Comparison of ENCODE assay signal across 22 cellular contexts in the genomic region with DNA sequence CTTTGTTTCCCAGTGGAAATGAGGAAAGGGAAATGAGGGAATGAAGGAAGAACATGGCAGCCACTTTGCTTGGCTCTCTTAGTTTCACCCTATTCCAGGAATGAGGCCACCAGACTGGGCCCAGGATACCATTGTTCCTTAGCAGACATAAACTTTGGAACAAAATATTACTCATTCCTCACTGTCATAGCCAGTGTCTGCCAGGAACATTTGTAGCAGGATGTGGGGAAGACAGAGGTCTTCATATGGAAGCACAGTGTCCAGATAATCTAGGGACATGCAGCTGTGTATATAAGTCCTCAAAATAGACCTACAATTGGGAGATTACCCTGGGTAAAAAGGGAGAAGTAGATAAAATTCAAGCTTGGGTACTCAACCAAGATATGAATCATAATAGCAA. TPM values are rescaled to one million over a fixed set of nuclear protein-coding genes. Genes with fewer than 3 reads are reported as not detected.
DNase-seq lines count a peak whose midpoint lies in the region; ATAC-seq and TF ChIP-seq lines count a peak whose summit lies in the region.
"Had no signal": no experiment of that assay in that cellular context is flagged by ENCODE, and none has a peak within 500 bp of the region (broad histone marks: within the 10 kb centered on the region; RNA-seq: fewer than 3 reads in every experiment).

No MANE protein-coding gene starts in this region.

- no peak overlapping the region for H3K27ac ChIP-seq in GM23338 (ENCODE audit: low read depth)
- H3K27ac ChIP-seq: C4-2B had no signal

- H3K9me3 Mint-ChIP-seq in GM23338 = no peaks in the 10 kb centered on the region
- H3K9me3 Mint-ChIP-seq: CD8-positive, alpha-beta memory T cell had no signal

- 0 out of 2 replicates have a peak overlapping the region, but pooled peaks have one; percentile 43 for H2AFZ ChIP-seq in GM23338

- H3K27me3 Mint-ChIP-seq in GM23338 (ENCODE audit: insufficient read depth, low read depth, poor library complexity) = peaks cover 5% of the 10 kb centered on the region

- H3K4me1 ChIP-seq in GM23338 (ENCODE audit: insufficient read depth) = no peaks in the 10 kb centered on the region

- no peak overlapping the region for H3K4me3 Mint-ChIP-seq in GM23338
- H3K4me3 Mint-ChIP-seq: CD8-positive, alpha-beta memory T cell had no signal

- H3K9me2 ChIP-seq in GM23338 (ENCODE audit: insufficient read depth) = no peaks in the 10 kb centered on the region

- no peaks in the 10 kb centered on the region for H3K79me2 ChIP-seq in GM23338 (replicated peaks; ENCODE audit: insufficient read depth)

- H3K36me3 ChIP-seq in GM23338 (ENCODE audit: insufficient read depth) = no peaks in the 10 kb centered on the region

- no peak overlapping the region for H3K27ac Mint-ChIP-seq in GM23338
- H3K27ac Mint-ChIP-seq: CD8-positive, alpha-beta memory T cell had no signal

- H3K27me3 ChIP-seq in GM23338 (ENCODE audit: insufficient read depth) = no peaks in the 10 kb centered on the region; the same call in 1 of the 2 replicates

- H3K4me2 ChIP-seq in GM23338 = no peak overlapping the region

- DNase-seq in GM23338 (ENCODE audit: low spot score) = no peak
- DNase-seq in RPMI7951 (ENCODE audit: low read depth) = peak; percentile 40
- DNase-seq in kidney tubule cell (ENCODE audit: low spot score) = peak; percentile 67
- DNase-seq in NOMO-1 (lab: John Stamatoyannopoulos, UW; ENCODE audit: unreplicated experiment in 2 of 2) = no peak
- no peak for DNase-seq in NCI-H1092 treated with DMSO at 0.1 percent for 48 hours (lab: John Stamatoyannopoulos, UW)
- DNase-seq in NCI-H2196 treated with DMSO at 0.1 percent for 48 hours (lab: John Stamatoyannopoulos, UW; ENCODE audit: unreplicated experiment) = no peak
- DNase-seq: Calu3; CD8-positive, alpha-beta memory T cell; GDM1; NCI-H1105; NCI-H146; NCI-H2029; NCI-H345; NCI-H524 treated with DMSO at 0.1 percent for 48 hours; NCI-H82; Right ventricle myocardium superior had no signal

- ATAC-seq in GM23338 = no peak
- ATAC-seq: HCT116 had no signal

- no peaks in the 10 kb centered on the region for H3F3A ChIP-seq in GM23338 (replicated peaks; ENCODE audit: low read depth)

- H3K4me3 ChIP-seq in GM23338 = no peak overlapping the region

- H3K4me1 Mint-ChIP-seq in GM23338 = no peaks in the 10 kb centered on the region
- H3K4me1 Mint-ChIP-seq: CD8-positive, alpha-beta memory T cell had no signal

- no peaks in the 10 kb centered on the region for H3K36me3 Mint-ChIP-seq in GM23338 (ENCODE audit: low read depth)
- H3K36me3 Mint-ChIP-seq: CD8-positive, alpha-beta memory T cell had no signal

- TF ChIP-seq CTCF in GM23338 (conservative IDR thresholded peaks at IDR 0.05; ENCODE audit: low read depth in 2 of 2) = no peak

- H4K20me1 ChIP-seq in GM23338 (replicated peaks; ENCODE audit: insufficient read depth) = no peaks in the 10 kb centered on the region

TF ChIP-seq in GM23338, 12 proteins besides CTCF, POLR2A, EP300 and RAD21 (continues in another document):
- TF ChIP-seq ZNF331 (CRISPR knock-in tag; IDR thresholded peaks at IDR 0.05; ENCODE audit: low read depth) (no peak), ZNF114 (CRISPR knock-in tag; IDR thresholded peaks at IDR 0.05) (no peak), EZH2phosphoT487 (IDR thresholded peaks at IDR 0.05; ENCODE audit: unreplicated experiment) (no peak), NANOG (IDR thresholded peaks at IDR 0.05; ENCODE audit: borderline replicate concordance) (no peak), EZH2 (IDR thresholded peaks at IDR 0.05; ENCODE audit: low read depth, unreplicated experiment) (no peak)
- TF ChIP-seq, protein P1, sequence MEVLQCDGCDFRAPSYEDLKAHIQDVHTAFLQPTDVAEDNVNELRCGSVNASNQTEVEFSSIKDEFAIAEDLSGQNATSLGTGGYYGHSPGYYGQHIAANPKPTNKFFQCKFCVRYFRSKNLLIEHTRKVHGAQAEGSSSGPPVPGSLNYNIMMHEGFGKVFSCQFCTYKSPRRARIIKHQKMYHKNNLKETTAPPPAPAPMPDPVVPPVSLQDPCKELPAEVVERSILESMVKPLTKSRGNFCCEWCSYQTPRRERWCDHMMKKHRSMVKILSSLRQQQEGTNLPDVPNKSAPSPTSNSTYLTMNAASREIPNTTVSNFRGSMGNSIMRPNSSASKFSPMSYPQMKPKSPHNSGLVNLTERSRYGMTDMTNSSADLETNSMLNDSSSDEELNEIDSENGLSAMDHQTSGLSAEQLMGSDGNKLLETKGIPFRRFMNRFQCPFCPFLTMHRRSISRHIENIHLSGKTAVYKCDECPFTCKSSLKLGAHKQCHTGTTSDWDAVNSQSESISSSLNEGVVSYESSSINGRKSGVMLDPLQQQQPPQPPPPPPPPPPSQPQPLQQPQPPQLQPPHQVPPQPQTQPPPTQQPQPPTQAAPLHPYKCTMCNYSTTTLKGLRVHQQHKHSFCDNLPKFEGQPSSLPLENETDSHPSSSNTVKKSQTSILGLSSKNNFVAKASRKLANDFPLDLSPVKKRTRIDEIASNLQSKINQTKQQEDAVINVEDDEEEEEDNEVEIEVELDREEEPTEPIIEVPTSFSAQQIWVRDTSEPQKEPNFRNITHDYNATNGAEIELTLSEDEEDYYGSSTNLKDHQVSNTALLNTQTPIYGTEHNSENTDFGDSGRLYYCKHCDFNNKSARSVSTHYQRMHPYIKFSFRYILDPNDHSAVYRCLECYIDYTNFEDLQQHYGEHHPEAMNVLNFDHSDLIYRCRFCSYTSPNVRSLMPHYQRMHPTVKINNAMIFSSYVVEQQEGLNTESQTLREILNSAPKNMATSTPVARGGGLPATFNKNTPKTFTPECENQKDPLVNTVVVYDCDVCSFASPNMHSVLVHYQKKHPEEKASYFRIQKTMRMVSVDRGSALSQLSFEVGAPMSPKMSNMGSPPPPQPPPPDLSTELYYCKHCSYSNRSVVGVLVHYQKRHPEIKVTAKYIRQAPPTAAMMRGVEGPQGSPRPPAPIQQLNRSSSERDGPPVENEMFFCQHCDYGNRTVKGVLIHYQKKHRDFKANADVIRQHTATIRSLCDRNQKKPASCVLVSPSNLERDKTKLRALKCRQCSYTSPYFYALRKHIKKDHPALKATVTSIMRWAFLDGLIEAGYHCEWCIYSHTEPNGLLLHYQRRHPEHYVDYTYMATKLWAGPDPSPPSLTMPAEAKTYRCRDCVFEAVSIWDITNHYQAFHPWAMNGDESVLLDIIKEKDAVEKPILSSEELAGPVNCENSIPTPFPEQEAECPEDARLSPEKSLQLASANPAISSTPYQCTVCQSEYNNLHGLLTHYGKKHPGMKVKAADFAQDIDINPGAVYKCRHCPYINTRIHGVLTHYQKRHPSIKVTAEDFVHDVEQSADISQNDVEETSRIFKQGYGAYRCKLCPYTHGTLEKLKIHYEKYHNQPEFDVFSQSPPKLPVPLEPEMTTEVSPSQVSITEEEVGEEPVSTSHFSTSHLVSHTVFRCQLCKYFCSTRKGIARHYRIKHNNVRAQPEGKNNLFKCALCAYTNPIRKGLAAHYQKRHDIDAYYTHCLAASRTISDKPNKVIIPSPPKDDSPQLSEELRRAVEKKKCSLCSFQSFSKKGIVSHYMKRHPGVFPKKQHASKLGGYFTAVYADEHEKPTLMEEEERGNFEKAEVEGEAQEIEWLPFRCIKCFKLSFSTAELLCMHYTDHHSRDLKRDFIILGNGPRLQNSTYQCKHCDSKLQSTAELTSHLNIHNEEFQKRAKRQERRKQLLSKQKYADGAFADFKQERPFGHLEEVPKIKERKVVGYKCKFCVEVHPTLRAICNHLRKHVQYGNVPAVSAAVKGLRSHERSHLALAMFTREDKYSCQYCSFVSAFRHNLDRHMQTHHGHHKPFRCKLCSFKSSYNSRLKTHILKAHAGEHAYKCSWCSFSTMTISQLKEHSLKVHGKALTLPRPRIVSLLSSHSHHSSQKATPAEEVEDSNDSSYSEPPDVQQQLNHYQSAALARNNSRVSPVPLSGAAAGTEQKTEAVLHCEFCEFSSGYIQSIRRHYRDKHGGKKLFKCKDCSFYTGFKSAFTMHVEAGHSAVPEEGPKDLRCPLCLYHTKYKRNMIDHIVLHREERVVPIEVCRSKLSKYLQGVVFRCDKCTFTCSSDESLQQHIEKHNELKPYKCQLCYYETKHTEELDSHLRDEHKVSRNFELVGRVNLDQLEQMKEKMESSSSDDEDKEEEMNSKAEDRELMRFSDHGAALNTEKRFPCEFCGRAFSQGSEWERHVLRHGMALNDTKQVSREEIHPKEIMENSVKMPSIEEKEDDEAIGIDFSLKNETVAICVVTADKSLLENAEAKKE (CRISPR knock-in tag; IDR thresholded peaks at IDR 0.05) = no peak
- TF ChIP-seq, protein P2, sequence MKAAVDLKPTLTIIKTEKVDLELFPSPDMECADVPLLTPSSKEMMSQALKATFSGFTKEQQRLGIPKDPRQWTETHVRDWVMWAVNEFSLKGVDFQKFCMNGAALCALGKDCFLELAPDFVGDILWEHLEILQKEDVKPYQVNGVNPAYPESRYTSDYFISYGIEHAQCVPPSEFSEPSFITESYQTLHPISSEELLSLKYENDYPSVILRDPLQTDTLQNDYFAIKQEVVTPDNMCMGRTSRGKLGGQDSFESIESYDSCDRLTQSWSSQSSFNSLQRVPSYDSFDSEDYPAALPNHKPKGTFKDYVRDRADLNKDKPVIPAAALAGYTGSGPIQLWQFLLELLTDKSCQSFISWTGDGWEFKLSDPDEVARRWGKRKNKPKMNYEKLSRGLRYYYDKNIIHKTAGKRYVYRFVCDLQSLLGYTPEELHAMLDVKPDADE (IDR thresholded peaks at IDR 0.05) = no peak

RNA-seq across cellular contexts. Expression of a gene that starts 15.2 kb away (rescaled TPM):
- 6.5 and 7.4 TPM in 2 replicates for total RNA-seq in GM23338 (2014; rRNA removed; shearing (Covaris generic))
- 2.3 and 2.4 TPM in 2 replicates for polyA plus RNA-seq in GM23338 (2016; fragmentation: Nextera tagmentation; extraction: Ambion mirVana)
- total RNA-seq in RPMI7951 (2014; rRNA removed; shearing (Covaris generic)) = 2.4 TPM in 2 replicates

RNA-seq across cellular contexts. Expression of a gene that starts 16.3 kb away (rescaled TPM):
- not detected in 2 replicates for total RNA-seq in GM23338 (2014; rRNA removed; shearing (Covaris generic))
- not detected in 2 replicates for polyA plus RNA-seq in GM23338 (2016; fragmentation: Nextera tagmentation; extraction: Ambion mirVana)
- total RNA-seq in RPMI7951 (2014; rRNA removed; shearing (Covaris generic)) = not detected in 2 replicates
- total RNA-seq: Calu3; CD8-positive, alpha-beta memory T cell; Daoy; H1; OCI-LY7; Right ventricle myocardium superior; SK-MEL-5 had no signal
- polyA plus RNA-seq: CD8-positive, alpha-beta memory T cell; H1 had no signal

RNA-seq across cellular contexts. Expression of a gene that starts 34.8 kb away (rescaled TPM):
- total RNA-seq in GM23338 (2014; rRNA removed; shearing (Covaris generic)) = 16.0 and 16.6 TPM in 2 replicates
- 30.4 and 35.2 TPM in 2 replicates for polyA plus RNA-seq in GM23338 (2016; fragmentation: Nextera tagmentation; extraction: Ambion mirVana)
- 18.1 and 24.2 TPM in 2 replicates for total RNA-seq in RPMI7951 (2014; rRNA removed; shearing (Covaris generic))

RNA-seq across cellular contexts. Expression of a gene that starts 34.9 kb away (rescaled TPM):
- total RNA-seq in GM23338 (2014; rRNA removed; shearing (Covaris generic)) = 36.5 and 38.5 TPM in 2 replicates
- polyA plus RNA-seq in GM23338 (2016; fragmentation: Nextera tagmentation; extraction: Ambion mirVana) = 17.3 and 23.3 TPM in 2 replicates
- 27.0 and 30.3 TPM in 2 replicates for total RNA-seq in RPMI7951 (2014; rRNA removed; shearing (Covaris generic))

RNA-seq across cellular contexts. Expression of a gene that starts 38.6 kb away (rescaled TPM):
- 0.23 and 0.66 TPM in 2 replicates for total RNA-seq in GM23338 (2014; rRNA removed; shearing (Covaris generic))
- polyA plus RNA-seq in GM23338 (2016; fragmentation: Nextera tagmentation; extraction: Ambion mirVana) = 0.23 and 0.33 TPM in 2 replicates
- 0.48 and 0.78 TPM in 2 replicates for total RNA-seq in RPMI7951 (2014; rRNA removed; shearing (Covaris generic))

Comparison
In these comparisons a context has a peak if more than half of its experiments do, and no peak if none do; other contexts are left out.
1. DNase-seq: peak in RPMI7951 (single experiment) and kidney tubule cell (single experiment); none in GM23338 (single experiment), NOMO-1 (0 of 2), NCI-H1092 treated with DMSO at 0.1 percent for 48 hours (single experiment) and NCI-H2196 treated with DMSO at 0.1 percent for 48 hours (single experiment).